In genomic region chr7:148543-148931, GRCh38 we compare ENCODE assay signal across 7 cellular contexts. TPM values are rescaled to one million over a fixed set of nuclear protein-coding genes. Genes with fewer than 3 reads are reported as not detected.
DNase-seq lines count a peak whose midpoint lies in the region; ATAC-seq and TF ChIP-seq lines count a peak whose summit lies in the region.

No MANE protein-coding gene starts in this region.

- no peak for TF ChIP-seq CTCF in HFFc6 (IDR thresholded peaks at IDR 0.05)

- DNase-seq in HFFc6 (no peak), D341Med (ENCODE audit: low spot score) (no peak), mesenteric fat pad (ENCODE audit: low spot score) (no peak), iPS-NIHi11 (ENCODE audit: low spot score) (no peak)

- no peaks in the 10 kb centered on the region; the same call in 1 of the 2 replicates for H3K36me3 Mint-ChIP-seq in HFFc6 (ENCODE audit: low read depth)
- H3K36me3 Mint-ChIP-seq in activated T-helper 17 cell treated with anti-CD3 and anti-CD28 coated beads, Interleukin-2, amount 50 U/mL, for 72 hours (ENCODE audit: low read depth), result peaks cover 16% of the 10 kb centered on the region
- peaks cover 18% of the 10 kb centered on the region for H3K36me3 Mint-ChIP-seq in stimulated activated memory B cell treated with anti-CD40 and anti-IgM and Interleukin-4, amounts not matched to agents 10 μg/mL and 1 μg/mL and 100 μg/mL, for 72 hours

- peak overlapping the region; percentile 68 for H3K4me3 ChIP-seq in iPS-15b (ENCODE audit: low read depth, low read length)

- no peaks in the 10 kb centered on the region for H3K9me3 Mint-ChIP-seq in HFFc6
- no peaks in the 10 kb centered on the region for H3K9me3 Mint-ChIP-seq in activated T-helper 17 cell treated with anti-CD3 and anti-CD28 coated beads, Interleukin-2, amount 50 U/mL, for 72 hours
- H3K9me3 Mint-ChIP-seq in stimulated activated memory B cell treated with anti-CD40 and anti-IgM and Interleukin-4, amounts not matched to agents 10 μg/mL and 1 μg/mL and 100 μg/mL, for 72 hours, result no peaks in the 10 kb centered on the region

- H3K27ac Mint-ChIP-seq in HFFc6, result peak overlapping the region; percentile 99
- peak overlapping the region; percentile 98 for H3K27ac Mint-ChIP-seq in activated T-helper 17 cell treated with anti-CD3 and anti-CD28 coated beads, Interleukin-2, amount 50 U/mL, for 72 hours
- peak overlapping the region; percentile 85 for H3K27ac Mint-ChIP-seq in stimulated activated memory B cell treated with anti-CD40 and anti-IgM and Interleukin-4, amounts not matched to agents 10 μg/mL and 1 μg/mL and 100 μg/mL, for 72 hours

- peak overlapping the region; percentile 87 for H3K4me3 Mint-ChIP-seq in HFFc6
- peak overlapping the region; percentile 89 for H3K4me3 Mint-ChIP-seq in activated T-helper 17 cell treated with anti-CD3 and anti-CD28 coated beads, Interleukin-2, amount 50 U/mL, for 72 hours
- H3K4me3 Mint-ChIP-seq in stimulated activated memory B cell treated with anti-CD40 and anti-IgM and Interleukin-4, amounts not matched to agents 10 μg/mL and 1 μg/mL and 100 μg/mL, for 72 hours, result peak overlapping the region; percentile 75

- no peaks in the 10 kb centered on the region for H3K4me1 Mint-ChIP-seq in HFFc6 (ENCODE audit: low read depth)
- no peaks in the 10 kb centered on the region for H3K4me1 Mint-ChIP-seq in activated T-helper 17 cell treated with anti-CD3 and anti-CD28 coated beads, Interleukin-2, amount 50 U/mL, for 72 hours
- H3K4me1 Mint-ChIP-seq in stimulated activated memory B cell treated with anti-CD40 and anti-IgM and Interleukin-4, amounts not matched to agents 10 μg/mL and 1 μg/mL and 100 μg/mL, for 72 hours, result peaks cover 27% of the 10 kb centered on the region

- no peaks in the 10 kb centered on the region for H3K4me1 ChIP-seq in iPS-15b (ENCODE audit: control insufficient read depth, insufficient read depth, low read length)

- H3K36me3 ChIP-seq in iPS-15b (ENCODE audit: control insufficient read depth, insufficient read depth, low read length), result peaks cover 8% of the 10 kb centered on the region

- H3K9me3 ChIP-seq in iPS-15b (ENCODE audit: control insufficient read depth, insufficient read depth, low read length), result no peaks in the 10 kb centered on the region

- peak overlapping the region; percentile 90 for H3K9ac ChIP-seq in iPS-15b (ENCODE audit: low read depth, low read length)

- no peaks in the 10 kb centered on the region for H3K27me3 ChIP-seq in iPS-15b (ENCODE audit: control insufficient read depth, insufficient read depth, low read length)

- H3K27me3 Mint-ChIP-seq in HFFc6 (ENCODE audit: insufficient read depth), result peaks cover 1% of the 10 kb centered on the region; the same call in 1 of the 2 replicates
- H3K27me3 Mint-ChIP-seq in activated T-helper 17 cell treated with anti-CD3 and anti-CD28 coated beads, Interleukin-2, amount 50 U/mL, for 72 hours, result no peaks in the 10 kb centered on the region
- no peaks in the 10 kb centered on the region for H3K27me3 Mint-ChIP-seq in stimulated activated memory B cell treated with anti-CD40 and anti-IgM and Interleukin-4, amounts not matched to agents 10 μg/mL and 1 μg/mL and 100 μg/mL, for 72 hours

- no peak for ATAC-seq in activated T-helper 17 cell treated with anti-CD3 and anti-CD28 coated beads, Interleukin-2, amount 50 U/mL, for 72 hours (replicated peaks)
- ATAC-seq in stimulated activated memory B cell treated with anti-CD40 and anti-IgM and Interleukin-4, amounts not matched to agents 10 μg/mL and 1 μg/mL and 100 μg/mL, for 72 hours, result no peak

RNA-seq across cellular contexts. Expression of gene FAM20C, which starts 43.8 kb away (rescaled TPM):
- total RNA-seq in HFFc6 (2021; fragmentation: NEBNext Ultra II Directional; extraction: Animal tissue kit (Norgen Biotek cat#: 25700)), result 10 to 100 TPM; 22.2 to 31.1 (median 23.2) TPM
- total RNA-seq in activated T-helper 17 cell treated with anti-CD3 and anti-CD28 coated beads, Interleukin-2, amount 50 U/mL, for 72 hours, result under 1 TPM; 0.08 to 0.19 TPM
- total RNA-seq in mesenteric fat pad, result 121 TPM

Comparison
In these comparisons a context has a peak if more than half of its experiments do, and no peak if none do; other contexts are left out.
1. RNA of gene FAM20C, which starts 43.8 kb away (total RNA-seq): 121 TPM in mesenteric fat pad (single experiment) and 22.2 to 31.1 TPM in HFFc6; 0.08 to 0.19 TPM in activated T-helper 17 cell treated with anti-CD3 and anti-CD28 coated beads, Interleukin-2, amount 50 U/mL, for 72 hours; every median in the first group is over 10 times any median in the second.
2. Peak in every context shown above with its lines, with median percentiles within 50 percentile points of each other: H3K27ac Mint-ChIP-seq and H3K4me3 Mint-ChIP-seq.